29 cellular contexts compared by ENCODE assay signal in the genomic region with DNA sequence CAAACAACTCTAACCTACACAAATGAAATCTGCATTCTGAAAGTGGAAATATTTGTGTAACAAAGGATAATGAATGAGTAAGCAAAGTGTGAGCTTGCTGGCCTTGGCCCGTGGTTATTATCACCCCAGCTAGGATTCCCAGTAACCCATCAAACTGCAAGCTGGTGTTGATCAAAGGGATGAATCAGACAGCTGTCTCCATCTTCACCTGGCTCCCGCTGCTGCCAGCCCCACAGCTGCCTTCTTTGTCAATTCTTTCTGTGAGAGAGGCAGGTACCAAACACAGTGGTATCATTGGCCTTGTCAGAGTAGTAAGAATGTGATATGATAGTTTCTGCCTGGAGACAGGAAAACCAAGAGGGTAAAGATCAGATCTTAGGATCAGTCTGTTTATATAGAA. TPM values are rescaled to one million over a fixed set of nuclear protein-coding genes. Genes with fewer than 3 reads are reported as not detected.
DNase-seq lines count a peak whose midpoint lies in the region; ATAC-seq, FAIRE-seq and TF ChIP-seq lines count a peak whose summit lies in the region.
"Had no signal": no experiment of that assay in that cellular context is flagged by ENCODE, and none has a peak within 500 bp of the region (broad histone marks: within the 10 kb centered on the region; RNA-seq: fewer than 3 reads in every experiment).

No MANE protein-coding gene starts in this region.

- H3K27ac ChIP-seq in pancreas, result no peak overlapping the region
- H3K27ac ChIP-seq: BLaER1, GM23248, ovary, SK-N-MC had no signal

- peak; percentile 25 for DNase-seq in NCI-H2107 treated with DMSO at 0.1 percent for 48 hours (lab: John Stamatoyannopoulos, UW; ENCODE audit: unreplicated experiment)
- no peak for DNase-seq in NCI-H2107 (lab: John Stamatoyannopoulos, UW)
- DNase-seq in NCI-H2171 treated with DMSO at 0.1 percent for 48 hours (lab: John Stamatoyannopoulos, UW), result peak; percentile 72
- peak; percentile 73 for DNase-seq in SW480 (ENCODE audit: low spot score)
- no peak for DNase-seq in endothelial cell (ENCODE audit: low spot score)
- DNase-seq in stimulated activated naive CD8-positive, alpha-beta T cell treated with anti-CD3 and anti-CD28 coated beads, Interleukin-15, Interleukin-2, amounts not matched to agents 100 U/mL and 50 U/mL, for 24 hours, result no peak
- no peak for DNase-seq in pancreas
- DNase-seq in activated CD4-positive, alpha-beta T cell treated with anti-CD3 and anti-CD28 coated beads, Interleukin-2, amount 50 U/mL, for 4 hours, result no peak
- DNase-seq: activated CD8-positive, alpha-beta T cell treated with anti-CD3 and anti-CD28 coated beads, Interleukin-2, amount 10 ng/mL, durations not matched to agents 7 days and 5 days; activated naive CD4-positive, alpha-beta T cell treated with Interleukin-2 at 50 U/mL for 16 hours; activated T-cell treated with anti-CD3 and anti-CD28 coated beads, Interleukin-2, amount 50 U/mL, for 4 hours; anterior cingulate cortex; central memory CD4-positive, alpha-beta T cell; GF-D8; GM23248; left cardiac atrium; mesendoderm; naive thymus-derived CD4-positive, alpha-beta T cell; ovary; stimulated activated CD4-positive, alpha-beta T cell treated with anti-CD3 and anti-CD28 coated beads, Interleukin-15, amount 100 ng/mL, for 24 hours; substantia nigra; T-helper 9 cell had no signal

- no peak overlapping the region for H3K4me3 ChIP-seq in pancreas
- H3K4me3 ChIP-seq: BLaER1, GM23248, ovary, SK-N-MC had no signal

- no peak overlapping the region for H3K4me3 Mint-ChIP-seq in endothelial cell (ENCODE audit: unreplicated experiment)
- H3K4me3 Mint-ChIP-seq: activated CD8-positive, alpha-beta T cell treated with anti-CD3 and anti-CD28 coated beads, Interleukin-2, amount 10 ng/mL, durations not matched to agents 7 days and 5 days; activated T-cell treated with anti-CD3 and anti-CD28 coated beads, Interleukin-2, amount 50 U/mL, for 4 hours; naive thymus-derived CD4-positive, alpha-beta T cell had no signal

- H3K9me3 ChIP-seq in pancreas, result no peaks in the 10 kb centered on the region
- H3K9me3 ChIP-seq: BLaER1, ovary had no signal

- TF ChIP-seq CTCF in endothelial cell (IDR thresholded peaks at IDR 0.05; ENCODE audit: unreplicated experiment), result no peak
- TF ChIP-seq CTCF in pancreas (IDR thresholded peaks at IDR 0.05), result no peak

- no peaks in the 10 kb centered on the region for H3K4me1 ChIP-seq in pancreas

- no peaks in the 10 kb centered on the region for H3K27me3 ChIP-seq in pancreas
- H3K27me3 ChIP-seq: BLaER1, ovary had no signal

- intact Hi-C loops in pancreas (cut with DNase I), result no loop called here

- no peaks in the 10 kb centered on the region for H3K36me3 Mint-ChIP-seq in endothelial cell (ENCODE audit: low read depth, unreplicated experiment)
- H3K36me3 Mint-ChIP-seq: naive thymus-derived CD4-positive, alpha-beta T cell had no signal

- WGBS in pancreas, 2 donors, result 33 to 38% methylated on average over 2 of the region's 2 CpGs

- H3K36me3 ChIP-seq in pancreas, result no peaks in the 10 kb centered on the region
- H3K36me3 ChIP-seq: BLaER1, ovary had no signal

- ATAC-seq in stimulated activated naive CD8-positive, alpha-beta T cell treated with anti-CD3 and anti-CD28 coated beads, Interleukin-15, Interleukin-2, amounts not matched to agents 100 U/mL and 50 U/mL, for 24 hours, result no peak
- ATAC-seq in pancreas, result no peak
- ATAC-seq: activated CD4-positive, CD25-positive, alpha-beta regulatory T cell treated with anti-CD3 and anti-CD28 coated beads, Interleukin-2, amount 50 U/mL, for 24 hours; activated CD8-positive, alpha-beta T cell treated with anti-CD3 and anti-CD28 coated beads, Interleukin-2, amount 10 ng/mL, durations not matched to agents 7 days and 5 days; activated T-cell treated with anti-CD3 and anti-CD28 coated beads, Interleukin-2, amount 50 U/mL, for 4 hours; left cardiac atrium; naive thymus-derived CD4-positive, alpha-beta T cell; sciatic nerve had no signal

- no peak for FAIRE-seq in pancreas (lab: Jason Lieb, UNC)
- FAIRE-seq: D721Med had no signal

- H3K27me3 Mint-ChIP-seq in endothelial cell (ENCODE audit: unreplicated experiment), result peaks cover 1% of the 10 kb centered on the region
- H3K27me3 Mint-ChIP-seq: naive thymus-derived CD4-positive, alpha-beta T cell had no signal

- H3K9me3 Mint-ChIP-seq in endothelial cell (ENCODE audit: unreplicated experiment), result no peaks in the 10 kb centered on the region
- H3K9me3 Mint-ChIP-seq: activated T-cell treated with anti-CD3 and anti-CD28 coated beads, Interleukin-2, amount 50 U/mL, for 4 hours had no signal

- H3K4me1 Mint-ChIP-seq in endothelial cell (ENCODE audit: unreplicated experiment), result no peaks in the 10 kb centered on the region
- H3K4me1 Mint-ChIP-seq: naive thymus-derived CD4-positive, alpha-beta T cell had no signal

- no peak overlapping the region for H3K27ac Mint-ChIP-seq in endothelial cell (ENCODE audit: unreplicated experiment)
- H3K27ac Mint-ChIP-seq: activated CD8-positive, alpha-beta T cell treated with anti-CD3 and anti-CD28 coated beads, Interleukin-2, amount 10 ng/mL, durations not matched to agents 7 days and 5 days; naive thymus-derived CD4-positive, alpha-beta T cell had no signal

RNA-seq across cellular contexts. Expression of gene RGPD4, which starts 25.2 kb away (rescaled TPM):
- total RNA-seq in endothelial cell (ENCODE audit: unreplicated experiment), result not detected
- under 1 TPM in 2 of 6 donors, not detected in 4; 0.05 to 0.21 TPM for total RNA-seq in pancreas
- polyA plus RNA-seq in pancreas, result not detected
- total RNA-seq: A673; activated CD8-positive, alpha-beta T cell treated with anti-CD3 and anti-CD28 coated beads, Interleukin-2, amount 10 ng/mL, durations not matched to agents 7 days and 5 days; GM23248 had no signal
- polyA plus RNA-seq: esophagus; GM23248; naive thymus-derived CD4-positive, alpha-beta T cell; ovary had no signal

Comparison
In these comparisons a context has a peak if more than half of its experiments do, and no peak if none do; other contexts are left out.
1. DNase-seq: peak in NCI-H2107 treated with DMSO at 0.1 percent for 48 hours (single experiment), NCI-H2171 treated with DMSO at 0.1 percent for 48 hours (single experiment) and SW480 (single experiment); none in NCI-H2107 (single experiment), endothelial cell (single experiment), stimulated activated naive CD8-positive, alpha-beta T cell treated with anti-CD3 and anti-CD28 coated beads, Interleukin-15, Interleukin-2, amounts not matched to agents 100 U/mL and 50 U/mL, for 24 hours (single experiment), pancreas (0 of 6) and activated CD4-positive, alpha-beta T cell treated with anti-CD3 and anti-CD28 coated beads, Interleukin-2, amount 50 U/mL, for 4 hours (0 of 2).